ENCODE assay signal across 10 cellular contexts in the genomic region with DNA sequence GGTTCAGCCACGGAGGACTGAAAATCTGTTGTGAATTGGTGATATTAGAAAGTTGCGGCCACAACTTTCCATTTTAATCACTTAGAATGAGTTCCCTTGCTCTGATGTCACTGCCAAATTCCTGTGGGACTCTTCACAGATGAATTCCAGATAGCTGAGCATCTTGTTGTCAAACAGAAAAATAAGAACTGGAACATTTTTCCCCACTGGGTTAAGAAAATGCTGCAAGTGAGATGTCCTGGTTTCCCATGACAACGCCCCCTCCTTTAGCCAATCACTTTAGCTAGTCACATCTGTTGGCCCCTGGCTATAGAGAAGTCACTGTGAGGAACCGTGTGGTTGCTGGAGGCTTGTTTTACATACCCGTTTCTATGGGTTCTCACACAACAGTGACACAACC.
DNase-seq lines count a peak whose midpoint lies in the region; ATAC-seq lines count a peak whose summit lies in the region.
"Had no signal": no experiment of that assay in that cellular context is flagged by ENCODE, and none has a peak within 500 bp of the region (broad histone marks: within the 10 kb centered on the region; RNA-seq: fewer than 3 reads in every experiment).

No MANE protein-coding gene starts in this region.

- peak; percentile 47 for ATAC-seq in HG02759 (IDR thresholded peaks at IDR 0.05; ENCODE audit: unreplicated experiment)

- peak; percentile 75 for DNase-seq in ELR (ENCODE audit: low read depth)
- DNase-seq in amniotic stem cell (lab: John Stamatoyannopoulos, UW) = peak; percentile 47
- peak; percentile 16 for DNase-seq in mucosa of gallbladder (ENCODE audit: low spot score)
- no peak for DNase-seq in GM19240 (ENCODE audit: insufficient read length, low spot score)
- no peak for DNase-seq in GF-D8 (lab: John Stamatoyannopoulos, UW)
- DNase-seq in stimulated activated CD4-positive, alpha-beta T cell treated with anti-CD3 and anti-CD28 coated beads, Interleukin-12 subunit alpha, Interleukin-12 subunit beta, amount 100 ng/mL, for 4 hours = no peak
- DNase-seq in NCI-H748 (lab: John Stamatoyannopoulos, UW; ENCODE audit: unreplicated experiment) = no peak
- DNase-seq: activated CD4-positive, CD25-positive, alpha-beta regulatory T cell; small intestine had no signal

Comparison
In these comparisons a context has a peak if more than half of its experiments do, and no peak if none do; other contexts are left out.
1. DNase-seq: peak in ELR (single experiment), amniotic stem cell (single experiment) and mucosa of gallbladder (single experiment); none in GM19240 (single experiment), GF-D8 (single experiment), stimulated activated CD4-positive, alpha-beta T cell treated with anti-CD3 and anti-CD28 coated beads, Interleukin-12 subunit alpha, Interleukin-12 subunit beta, amount 100 ng/mL, for 4 hours (single experiment) and NCI-H748 (single experiment).